Comparison of ENCODE assay signal across 21 cellular contexts in genomic region chr11:117538731-117539130, GRCh38.
DNase-seq lines count a peak whose midpoint lies in the region; ATAC-seq and TF ChIP-seq lines count a peak whose summit lies in the region.
"Had no signal": no experiment of that assay in that cellular context is flagged by ENCODE, and none has a peak within 500 bp of the region (broad histone marks: within the 10 kb centered on the region; RNA-seq: fewer than 3 reads in every experiment).

No MANE protein-coding gene starts in this region.

- no peak overlapping the region for H3K9ac ChIP-seq in smooth muscle cell (ENCODE audit: low read depth)

- H2AFZ ChIP-seq in GM23338 = peak overlapping the region; percentile 18; the same call in 1 of the 2 replicates
- H2AFZ ChIP-seq in smooth muscle cell (ENCODE audit: low read depth) = no peak overlapping the region

- H3K27me3 Mint-ChIP-seq in GM23338 (ENCODE audit: insufficient read depth, low read depth, poor library complexity) = peaks cover 9% of the 10 kb centered on the region

- H3K4me2 ChIP-seq in GM23338 = no peak overlapping the region
- peak overlapping the region; percentile 68 for H3K4me2 ChIP-seq in smooth muscle cell

- no peak overlapping the region for H3K27ac ChIP-seq in GM23338 (ENCODE audit: low read depth)
- peak overlapping the region in 54 of 59 donors; percentile 10 to 98 (median 92) for H3K27ac ChIP-seq in dorsolateral prefrontal cortex
- H3K27ac ChIP-seq in mesodermal cell (ENCODE audit: low read depth, low read length, severe bottlenecking) = peak overlapping the region; percentile 36
- peak overlapping the region; percentile 41 for H3K27ac ChIP-seq in smooth muscle cell (ENCODE audit: low read depth)
- H3K27ac ChIP-seq: skin epidermis had no signal

- H3K9me3 ChIP-seq in mesodermal cell (ENCODE audit: control insufficient read depth, low read length) (no peaks in the 10 kb centered on the region), smooth muscle cell (replicated peaks; ENCODE audit: low read depth) (no peaks in the 10 kb centered on the region)

- H3K79me2 ChIP-seq in GM23338 (replicated peaks; ENCODE audit: insufficient read depth) = no peaks in the 10 kb centered on the region
- H3K79me2 ChIP-seq in smooth muscle cell (ENCODE audit: low read depth) = no peaks in the 10 kb centered on the region

- H3K4me1 Mint-ChIP-seq in GM23338 = peaks cover 16% of the 10 kb centered on the region
- H3K4me1 Mint-ChIP-seq: activated CD8-positive, alpha-beta memory T cell treated with anti-CD3 and anti-CD28 coated beads, Interleukin-2, amount 10 ng/mL, durations not matched to agents 7 days and 5 days; CD4-positive, CD25-positive, alpha-beta regulatory T cell had no signal

- H3K27me3 ChIP-seq in GM23338 (ENCODE audit: insufficient read depth) = no peaks in the 10 kb centered on the region
- H3K27me3 ChIP-seq in dorsolateral prefrontal cortex = no peaks in the 10 kb centered on the region
- no peaks in the 10 kb centered on the region for H3K27me3 ChIP-seq in smooth muscle cell (ENCODE audit: low read depth)

- H3K27ac Mint-ChIP-seq in GM23338 = no peak overlapping the region
- H3K27ac Mint-ChIP-seq: activated CD8-positive, alpha-beta memory T cell treated with anti-CD3 and anti-CD28 coated beads, Interleukin-2, amount 10 ng/mL, durations not matched to agents 7 days and 5 days; CD4-positive, CD25-positive, alpha-beta regulatory T cell had no signal

- 54 to 57% methylated on average over 6 of the region's 6 CpGs for WGBS in mesodermal cell (ENCODE audit: insufficient coverage in 2 of 2), 2 experiments
- WGBS in smooth muscle cell (ENCODE audit: low lambda C conversion rate) = 18% methylated on average over 6 of the region's 6 CpGs

- no peak overlapping the region for H3K4me3 Mint-ChIP-seq in GM23338
- H3K4me3 Mint-ChIP-seq: activated CD8-positive, alpha-beta memory T cell treated with anti-CD3 and anti-CD28 coated beads, Interleukin-2, amount 10 ng/mL, durations not matched to agents 7 days and 5 days; CD4-positive, CD25-positive, alpha-beta regulatory T cell had no signal

- H3F3A ChIP-seq in GM23338 (replicated peaks; ENCODE audit: low read depth) (no peaks in the 10 kb centered on the region), smooth muscle cell (ENCODE audit: low read depth) (no peaks in the 10 kb centered on the region)

- H3K36me3 ChIP-seq in GM23338 (ENCODE audit: insufficient read depth) = no peaks in the 10 kb centered on the region
- no peaks in the 10 kb centered on the region for H3K36me3 ChIP-seq in mesodermal cell (ENCODE audit: control insufficient read depth, insufficient read depth, low read length)
- H3K36me3 ChIP-seq in smooth muscle cell (ENCODE audit: low read depth) = no peaks in the 10 kb centered on the region

- H3K4me3 ChIP-seq in GM23338 (no peak overlapping the region), dorsolateral prefrontal cortex (peak overlapping the region in 1 of 59 donors; percentile 8), mesodermal cell (ENCODE audit: extremely low read depth, insufficient read depth, low read length, poor library complexity, severe bottlenecking) (no peak overlapping the region), smooth muscle cell (no peak overlapping the region)
- H3K4me3 ChIP-seq: GM12878, skin epidermis had no signal

- DNase-seq in GM23338 (ENCODE audit: low spot score) (no peak), dorsolateral prefrontal cortex (peak in 2 of 10 donors; percentile 40 to 49), smooth muscle cell (lab: John Stamatoyannopoulos, UW; ENCODE audit: unreplicated experiment) (no peak), kidney glomerular epithelial cell (lab: John Stamatoyannopoulos, UW) (no peak), NCI-H146 treated with DMSO at 0.1 percent for 48 hours (lab: John Stamatoyannopoulos, UW; ENCODE audit: unreplicated experiment) (no peak)
- DNase-seq: activated CD4-positive, alpha-beta T cell treated with anti-CD3 and anti-CD28 coated beads for 48 hours; activated CD8-positive, alpha-beta memory T cell treated with anti-CD3 and anti-CD28 coated beads, Interleukin-2, amount 10 ng/mL, durations not matched to agents 7 days and 5 days; CD4-positive, CD25-positive, alpha-beta regulatory T cell; erythroblast; GF-D8; H7; NCI-H1436; NCI-H345; stimulated activated CD4-positive, alpha-beta T cell treated with anti-CD3 and anti-CD28 coated beads, Interleukin-4, amount 100 ng/mL, for 1 hour had no signal

- peak; percentile 59 for ATAC-seq in GM23338
- no peak for ATAC-seq in GM21360 (IDR thresholded peaks at IDR 0.05; ENCODE audit: unreplicated experiment)
- ATAC-seq in HG02970 (IDR thresholded peaks at IDR 0.05; ENCODE audit: low FRiP score, unreplicated experiment) = no peak
- ATAC-seq: activated CD8-positive, alpha-beta memory T cell treated with anti-CD3 and anti-CD28 coated beads, Interleukin-2, amount 10 ng/mL, durations not matched to agents 7 days and 5 days; GM12878; HepG2; Panc1 had no signal

- TF ChIP-seq CTCF in GM23338 (conservative IDR thresholded peaks at IDR 0.05; ENCODE audit: low read depth in 2 of 2) (no peak), dorsolateral prefrontal cortex (IDR thresholded peaks at IDR 0.05 in 54 of 56, conservative IDR thresholded peaks at IDR 0.05 in 2 of 56; ENCODE audit: low read depth in 1 of 56, partially characterized antibody in 56 of 56) (no peak), smooth muscle cell (IDR thresholded peaks at IDR 0.05; ENCODE audit: borderline replicate concordance, insufficient read depth, poor library complexity, severe bottlenecking) (no peak)

- intact Hi-C loops in dorsolateral prefrontal cortex (cut with DNase I) = loop anchor here (5.0 to 10.0 kb wide), 4 partner anchors 41 to 269 kb away; no protein-coding TSS in a partner anchor

- H3K9me3 Mint-ChIP-seq in GM23338 = no peaks in the 10 kb centered on the region; the same call in 2 of the 3 replicates

- H3K36me3 Mint-ChIP-seq in GM23338 (ENCODE audit: low read depth) = no peaks in the 10 kb centered on the region; the same call in 2 of the 3 replicates
- H3K36me3 Mint-ChIP-seq: activated CD8-positive, alpha-beta memory T cell treated with anti-CD3 and anti-CD28 coated beads, Interleukin-2, amount 10 ng/mL, durations not matched to agents 7 days and 5 days; CD4-positive, CD25-positive, alpha-beta regulatory T cell had no signal

- no peaks in the 10 kb centered on the region for H4K20me1 ChIP-seq in GM23338 (replicated peaks; ENCODE audit: insufficient read depth)
- no peaks in the 10 kb centered on the region for H4K20me1 ChIP-seq in smooth muscle cell (ENCODE audit: low read depth)

- H3K4me1 ChIP-seq in GM23338 (ENCODE audit: insufficient read depth) = no peaks in the 10 kb centered on the region
- no peaks in the 10 kb centered on the region for H3K4me1 ChIP-seq in mesodermal cell (ENCODE audit: control insufficient read depth, insufficient read depth, low read length, poor library complexity, severe bottlenecking)
- H3K4me1 ChIP-seq in smooth muscle cell (ENCODE audit: low read depth) = peaks cover 7% of the 10 kb centered on the region

- no peaks in the 10 kb centered on the region for H3K9me2 ChIP-seq in GM23338 (ENCODE audit: insufficient read depth)

TF ChIP-seq in GM23338, 12 proteins besides CTCF, POLR2A, EP300 and RAD21:
- no peak for TF ChIP-seq ZNF331 (CRISPR knock-in tag; IDR thresholded peaks at IDR 0.05; ENCODE audit: low read depth)
- no peak for TF ChIP-seq REST (IDR thresholded peaks at IDR 0.05; ENCODE audit: unreplicated experiment)
- no peak for TF ChIP-seq STAT1 (IDR thresholded peaks at IDR 0.05; ENCODE audit: unreplicated experiment)
- TF ChIP-seq ZNF114 (CRISPR knock-in tag; IDR thresholded peaks at IDR 0.05) = no peak
- TF ChIP-seq CREB1 (CRISPR knock-in tag; IDR thresholded peaks at IDR 0.05; ENCODE audit: low read depth) = no peak
TF ChIP-seq in GM23338: peak in this region for 0.
